In the genomic region with DNA sequence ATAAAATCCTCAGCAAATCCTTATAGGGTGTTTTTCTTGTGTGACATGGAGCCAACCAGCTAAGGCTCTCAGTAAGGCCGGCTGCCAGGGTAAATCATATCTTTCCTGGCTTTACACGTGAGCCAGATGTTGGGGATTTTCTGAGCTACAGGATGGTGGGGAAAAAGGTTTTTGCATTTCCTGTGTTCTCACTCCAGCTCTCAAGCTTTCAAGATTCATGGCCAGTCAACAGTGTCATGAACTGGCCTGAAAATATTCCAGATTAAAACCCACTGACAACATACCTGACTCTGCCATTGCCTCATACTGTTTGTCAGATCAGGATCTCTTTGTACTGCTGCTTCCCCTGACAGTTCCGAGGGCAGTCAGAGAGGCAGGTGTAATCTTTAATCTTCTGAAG, we compare ENCODE assay signal across 15 cellular contexts.
DNase-seq lines count a peak whose midpoint lies in the region; ATAC-seq and FAIRE-seq lines count a peak whose summit lies in the region.
"Had no signal": no experiment of that assay in that cellular context is flagged by ENCODE, and none has a peak within 500 bp of the region (broad histone marks: within the 10 kb centered on the region; RNA-seq: fewer than 3 reads in every experiment).

No MANE protein-coding gene starts in this region.

- H3K36me3 Mint-ChIP-seq in activated CD8-positive, alpha-beta memory T cell treated with anti-CD3 and anti-CD28 coated beads, Interleukin-2, amount 10 ng/mL, durations not matched to agents 7 days and 5 days: no peaks in the 10 kb centered on the region

- DNase-seq in GM03348 (ENCODE audit: low spot score) (peak; percentile 25), RCC 7860 (ENCODE audit: low spot score) (peak; percentile 30), fibroblast of peridontal ligament (ENCODE audit: extremely low read depth) (peak; percentile 41), myocyte (ENCODE audit: low read depth) (peak; percentile 27), AML-193 (lab: John Stamatoyannopoulos, UW) (no peak)
- no peak for DNase-seq in activated CD8-positive, alpha-beta memory T cell treated with anti-CD3 and anti-CD28 coated beads, Interleukin-2, amount 10 ng/mL, durations not matched to agents 7 days and 5 days
- no peak for DNase-seq in activated naive CD4-positive, alpha-beta T cell (lab: John Stamatoyannopoulos, UW)
- DNase-seq: activated CD4-positive, alpha-beta T cell treated with anti-CD3 and anti-CD28 coated beads, Interleukin-2, amount 50 U/mL, for 48 hours; activated effector memory CD4-positive, alpha-beta T cell treated with Interleukin-2 at 50 U/mL for 16 hours; CD8-positive, alpha-beta memory T cell; Peyer's patch; tibial artery had no signal

- peaks cover 3% of the 10 kb centered on the region for H3K9me3 Mint-ChIP-seq in activated CD8-positive, alpha-beta memory T cell treated with anti-CD3 and anti-CD28 coated beads, Interleukin-2, amount 10 ng/mL, durations not matched to agents 7 days and 5 days (ENCODE audit: low read depth)

- H3K27ac Mint-ChIP-seq in activated CD8-positive, alpha-beta memory T cell treated with anti-CD3 and anti-CD28 coated beads, Interleukin-2, amount 10 ng/mL, durations not matched to agents 7 days and 5 days: no peak overlapping the region
- H3K27ac Mint-ChIP-seq: CD8-positive, alpha-beta memory T cell had no signal

- no peaks in the 10 kb centered on the region for H3K4me1 Mint-ChIP-seq in activated CD8-positive, alpha-beta memory T cell treated with anti-CD3 and anti-CD28 coated beads, Interleukin-2, amount 10 ng/mL, durations not matched to agents 7 days and 5 days
- H3K4me1 Mint-ChIP-seq: CD8-positive, alpha-beta memory T cell; central memory CD8-positive, alpha-beta T cell had no signal

- no peak for ATAC-seq in activated CD8-positive, alpha-beta memory T cell treated with anti-CD3 and anti-CD28 coated beads, Interleukin-2, amount 10 ng/mL, durations not matched to agents 7 days and 5 days
- ATAC-seq in GM18870 (IDR thresholded peaks at IDR 0.05; ENCODE audit: unreplicated experiment): no peak

- CTCF ChIA-PET in activated CD8-positive, alpha-beta memory T cell treated with anti-CD3 and anti-CD28 coated beads, Interleukin-2, amount 10 ng/mL, durations not matched to agents 7 days and 5 days (lab: Charles Lee): no interaction called here

- peaks cover 9% of the 10 kb centered on the region for H3K27me3 Mint-ChIP-seq in activated CD8-positive, alpha-beta memory T cell treated with anti-CD3 and anti-CD28 coated beads, Interleukin-2, amount 10 ng/mL, durations not matched to agents 7 days and 5 days

- H3K4me3 Mint-ChIP-seq in activated CD8-positive, alpha-beta memory T cell treated with anti-CD3 and anti-CD28 coated beads, Interleukin-2, amount 10 ng/mL, durations not matched to agents 7 days and 5 days: no peak overlapping the region
- H3K4me3 Mint-ChIP-seq: CD8-positive, alpha-beta memory T cell; central memory CD8-positive, alpha-beta T cell; nephron had no signal

- FAIRE-seq in RCC 7860 (lab: Jason Lieb, UNC): no peak

Comparison
In these comparisons a context has a peak if more than half of its experiments do, and no peak if none do; other contexts are left out.
1. DNase-seq: peak in GM03348 (single experiment), RCC 7860 (single experiment), fibroblast of peridontal ligament (single experiment) and myocyte (single experiment); none in activated CD8-positive, alpha-beta memory T cell treated with anti-CD3 and anti-CD28 coated beads, Interleukin-2, amount 10 ng/mL, durations not matched to agents 7 days and 5 days (single experiment), AML-193 (0 of 2) and activated naive CD4-positive, alpha-beta T cell (0 of 4).